ENCODE assay signal across 9 cellular contexts in genomic region chr3:133505813-133506212, GRCh38.
A peak's percentile ranks its signal among the peaks of the same experiment; 100 is the strongest.
DNase-seq lines count a peak whose midpoint lies in the region; ATAC-seq, FAIRE-seq and TF ChIP-seq lines count a peak whose summit lies in the region.
"Had no signal": no experiment of that assay in that cellular context is flagged by ENCODE, and none has a peak within 500 bp of the region (broad histone marks: within the 10 kb centered on the region; RNA-seq: fewer than 3 reads in every experiment).

No MANE protein-coding gene starts in this region.

- H3K4ac ChIP-seq in trophoblast cell (ENCODE audit: low read depth, low read length): no peak overlapping the region

- no peak for TF ChIP-seq CTCF in spleen (IDR thresholded peaks at IDR 0.05 in 8 of 11, conservative IDR thresholded peaks at IDR 0.05 in 3 of 11)

- ATAC-seq in GM19395 (IDR thresholded peaks at IDR 0.05; ENCODE audit: unreplicated experiment) (peak; percentile 58), HG02973 (IDR thresholded peaks at IDR 0.05; ENCODE audit: unreplicated experiment) (peak; percentile 27)
- ATAC-seq in activated T-helper 17 cell treated with anti-CD3 and anti-CD28 coated beads, Interleukin-2, amount 50 U/mL, for 72 hours (replicated peaks): no peak

- no peaks in the 10 kb centered on the region for H3K36me3 Mint-ChIP-seq in activated T-helper 17 cell treated with anti-CD3 and anti-CD28 coated beads, Interleukin-2, amount 50 U/mL, for 72 hours (ENCODE audit: low read depth)

- FAIRE-seq in HTR-8/SVneo (lab: Jason Lieb, UNC): no peak

- H3K27me3 ChIP-seq in spleen (replicated peaks in 1 of 7) (no peaks in the 10 kb centered on the region), trophoblast cell (ENCODE audit: insufficient read depth, low read length) (no peaks in the 10 kb centered on the region)
- H3K27me3 ChIP-seq: vagina had no signal

- H3K23ac ChIP-seq in trophoblast cell (ENCODE audit: low read length): no peak overlapping the region

- peak overlapping the region; percentile 80 for H3K27ac Mint-ChIP-seq in activated T-helper 17 cell treated with anti-CD3 and anti-CD28 coated beads, Interleukin-2, amount 50 U/mL, for 72 hours

- H3K4me1 Mint-ChIP-seq in activated T-helper 17 cell treated with anti-CD3 and anti-CD28 coated beads, Interleukin-2, amount 50 U/mL, for 72 hours: peaks cover 9% of the 10 kb centered on the region

- no peaks in the 10 kb centered on the region for H3K9me3 Mint-ChIP-seq in activated T-helper 17 cell treated with anti-CD3 and anti-CD28 coated beads, Interleukin-2, amount 50 U/mL, for 72 hours

- H3K36me3 ChIP-seq in spleen (no peaks in the 10 kb centered on the region), trophoblast cell (ENCODE audit: control insufficient read depth in 1 of 2, insufficient read depth in 2 of 2, low read length in 2 of 2) (no peaks in the 10 kb centered on the region)
- H3K36me3 ChIP-seq: vagina had no signal

- H4K8ac ChIP-seq in trophoblast cell (ENCODE audit: low read depth, low read length): no peak overlapping the region

- H2BK5ac ChIP-seq in trophoblast cell (ENCODE audit: low read depth, low read length, poor library complexity): no peak overlapping the region

- H4K91ac ChIP-seq in trophoblast cell (ENCODE audit: low read depth, low read length): no peak overlapping the region

- H2BK12ac ChIP-seq in trophoblast cell (ENCODE audit: low read length): no peak overlapping the region

- no peak overlapping the region for H3K9ac ChIP-seq in trophoblast cell (ENCODE audit: low read length)

- H2AK5ac ChIP-seq in trophoblast cell (ENCODE audit: low read length): no peak overlapping the region

- H3K27me3 Mint-ChIP-seq in activated T-helper 17 cell treated with anti-CD3 and anti-CD28 coated beads, Interleukin-2, amount 50 U/mL, for 72 hours: no peaks in the 10 kb centered on the region

- H3K79me1 ChIP-seq in trophoblast cell (ENCODE audit: low read length): no peaks in the 10 kb centered on the region

- intact Hi-C loops in spleen (cut with DNase I; ENCODE audit: low total_unique reads): no loop called here

- no peaks in the 10 kb centered on the region for H3K79me2 ChIP-seq in trophoblast cell (ENCODE audit: control insufficient read depth, insufficient read depth, low read length, poor library complexity)

- H3K27ac ChIP-seq in spleen (peak overlapping the region in 7 of 8 donors; percentile 74 to 84 (median 81)), trophoblast cell (ENCODE audit: low read depth, low read length) (no peak overlapping the region)
- H3K27ac ChIP-seq: vagina had no signal

- no peaks in the 10 kb centered on the region for H3K9me3 ChIP-seq in spleen
- H3K9me3 ChIP-seq in trophoblast cell (ENCODE audit: insufficient read depth, low read depth, low read length): no peaks in the 10 kb centered on the region
- H3K9me3 ChIP-seq: mucosa of descending colon, vagina had no signal

- H4K12ac ChIP-seq in trophoblast cell (ENCODE audit: low read depth, low read length): no peak overlapping the region

- no peak overlapping the region for H3K14ac ChIP-seq in trophoblast cell (ENCODE audit: low read length)

- H3K4me3 Mint-ChIP-seq in activated T-helper 17 cell treated with anti-CD3 and anti-CD28 coated beads, Interleukin-2, amount 50 U/mL, for 72 hours: peak overlapping the region; percentile 74

- no peak overlapping the region for H3K18ac ChIP-seq in trophoblast cell (ENCODE audit: low read length)

- no peak overlapping the region for H2BK120ac ChIP-seq in trophoblast cell (ENCODE audit: insufficient read depth, low read length, poor library complexity)

- no peak for TF ChIP-seq POLR2A in spleen (IDR thresholded peaks at IDR 0.05)

- H3K4me3 ChIP-seq in spleen: peak overlapping the region in 1 of 8 donors; percentile 45
- H3K4me3 ChIP-seq in trophoblast cell (ENCODE audit: low read depth, low read length): no peak overlapping the region
- H3K4me3 ChIP-seq: mucosa of descending colon, vagina had no signal

- no peak overlapping the region for H3K4me2 ChIP-seq in trophoblast cell (ENCODE audit: low read length)

- WGBS in spleen, 5 donors: 3 to 7% (median 7%) methylated on average over 3 of the region's 3 CpGs
- no CpG with 5 or more reads among the region's 3 CpGs for WGBS in trophoblast cell (ENCODE audit: extremely low coverage, insufficient coverage, insufficient read length)

- H3K4me1 ChIP-seq in spleen (peaks cover 0 to 24% (median 20%) of the 10 kb centered on the region in 6 donors), trophoblast cell (ENCODE audit: control insufficient read depth in 1 of 2, insufficient read depth in 2 of 2, low read length in 2 of 2) (no peaks in the 10 kb centered on the region)
- H3K4me1 ChIP-seq: vagina had no signal

- DNase-seq in spleen: no peak
- DNase-seq in trophoblast cell: no peak
- DNase-seq in GM19238 (ENCODE audit: insufficient read length, low spot score): no peak
- no peak for DNase-seq in HTR-8/SVneo (ENCODE audit: insufficient read length, low spot score)
- DNase-seq: mucosa of descending colon had no signal

- no peak overlapping the region for H2AFZ ChIP-seq in trophoblast cell (ENCODE audit: insufficient read depth, low read length, poor library complexity)
